6 cellular contexts compared by ENCODE assay signal in the genomic region with DNA sequence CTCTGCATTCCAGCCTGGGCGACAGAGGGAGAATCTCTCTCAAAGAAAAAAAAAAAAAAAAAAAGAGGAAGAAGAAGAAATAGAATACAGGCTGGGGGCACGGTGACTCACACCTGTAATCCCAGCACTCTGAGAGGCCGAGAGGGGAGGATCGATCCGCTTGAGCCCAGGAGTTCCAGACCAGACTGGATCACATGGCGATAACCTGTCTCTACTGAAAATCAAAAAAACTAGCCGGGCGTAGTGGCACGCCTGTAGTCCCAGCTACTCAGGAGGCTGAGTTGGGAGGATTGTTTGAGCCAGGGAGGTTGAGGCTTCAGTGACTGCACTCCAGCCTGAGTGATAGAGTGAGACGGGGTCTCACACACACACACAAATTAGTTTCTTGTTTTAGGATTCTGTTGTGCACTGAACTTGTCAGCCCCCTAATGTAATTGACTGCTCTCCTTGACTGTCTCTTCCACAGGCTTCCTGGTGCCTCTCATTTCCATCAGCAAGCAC. TPM values are rescaled to one million over a fixed set of nuclear protein-coding genes. Genes with fewer than 3 reads are reported as not detected.
A peak's percentile ranks its signal among the peaks of the same experiment; 100 is the strongest.
DNase-seq lines count a peak whose midpoint lies in the region; ATAC-seq and TF ChIP-seq lines count a peak whose summit lies in the region.

No MANE protein-coding gene starts in this region.

- H3K9me3 ChIP-seq in right atrium auricular region (no peaks in the 10 kb centered on the region), thyroid gland (no peaks in the 10 kb centered on the region)

- H3K4me3 ChIP-seq in GM12865 (ENCODE audit: low read depth, low read length) (peak overlapping the region; percentile 69), right atrium auricular region (peak overlapping the region; percentile 63), thyroid gland (replicated peaks in 1 of 3) (peak overlapping the region in 2 of 3 donors; percentile 8 to 65)

- TF ChIP-seq POLR2A in thyroid gland (IDR thresholded peaks at IDR 0.05) = no peak

- H3K36me3 ChIP-seq in right atrium auricular region = peaks cover 28% of the 10 kb centered on the region
- peaks cover 26 to 28% of the 10 kb centered on the region in 2 donors for H3K36me3 ChIP-seq in thyroid gland

- 61 to 70% methylated on average over 10 of the region's 10 CpGs for whole genome bisulfite sequencing in thyroid gland, 2 donors

- peak overlapping the region; percentile 96 to 99 for H3K27ac ChIP-seq in right atrium auricular region
- peak overlapping the region; percentile 92 to 98 (median 96) for H3K27ac ChIP-seq in thyroid gland

- ATAC-seq in GM21737 (IDR thresholded peaks at IDR 0.05; ENCODE audit: unreplicated experiment) (no peak), GM19467 (IDR thresholded peaks at IDR 0.05; ENCODE audit: unreplicated experiment) (no peak)

- TF ChIP-seq CTCF in GM12865 (IDR thresholded peaks at IDR 0.05; ENCODE audit: insufficient read depth, low read depth, low read length, missing control alignments) (no peak), right atrium auricular region (IDR thresholded peaks at IDR 0.05) (no peak), thyroid gland (IDR thresholded peaks at IDR 0.05) (no peak)

- H3K4me1 ChIP-seq in right atrium auricular region (peaks cover 0 to 40% of the 10 kb centered on the region in 2 donors), thyroid gland (peaks cover 18 to 32% of the 10 kb centered on the region in 2 donors)

- H3K27me3 ChIP-seq in right atrium auricular region (no peaks in the 10 kb centered on the region), thyroid gland (no peaks in the 10 kb centered on the region)

- DNase-seq in GM12865 (ENCODE audit: low read depth) = peak; percentile 46
- peak; percentile 30 for DNase-seq in RPMI7951 (ENCODE audit: low read depth)
- peak; percentile 63 for DNase-seq in right atrium auricular region (ENCODE audit: low spot score)
- peak in 1 of 2 donors; percentile 19 for DNase-seq in thyroid gland

- intact Hi-C loops in thyroid gland (cut with DNase I) = loop anchor here (2.0 kb wide), 1 partner anchor 57 kb away; no protein-coding TSS in a partner anchor

RNA-seq across cellular contexts. Expression of a gene that starts 1.0 kb away (rescaled TPM):
- total RNA-seq in RPMI7951 (2014; rRNA removed; shearing (Covaris generic)) = 39.5 and 42.9 TPM in 2 replicates
- 10 to 100 TPM; 28.2 to 36.3 TPM for total RNA-seq in right atrium auricular region
- total RNA-seq in thyroid gland = 100 to 1,000 TPM in 1 of 4 donors, 10 to 100 TPM in 3; 67.3 to 101 (median 71.6) TPM

RNA-seq across cellular contexts. Expression of a gene that starts 10.7 kb away (rescaled TPM):
- 51.2 and 52.9 TPM in 2 replicates for total RNA-seq in RPMI7951 (2014; rRNA removed; shearing (Covaris generic))
- total RNA-seq in right atrium auricular region (10 to 100 TPM; 28.1 to 31.7 TPM), thyroid gland (100 to 1,000 TPM in 2 of 4 donors, 10 to 100 TPM in 2; 68.8 to 237 (median 110) TPM)

RNA-seq across cellular contexts. Expression of a gene that starts 11.2 kb away (rescaled TPM):
- total RNA-seq in RPMI7951 (2014; rRNA removed; shearing (Covaris generic)) = 306 and 349 TPM in 2 replicates
- 100 to 1,000 TPM; 184 to 206 TPM for total RNA-seq in right atrium auricular region
- 100 to 1,000 TPM; 149 to 317 (median 172) TPM for total RNA-seq in thyroid gland

RNA-seq across cellular contexts. Expression of a gene that starts 19.6 kb away (rescaled TPM):
- total RNA-seq in RPMI7951 (2014; rRNA removed; shearing (Covaris generic)) = 0.60 and 0.78 TPM in 2 replicates
- total RNA-seq in right atrium auricular region = 10 to 100 TPM; 11.9 to 36.9 TPM
- total RNA-seq in thyroid gland = 1 to 10 TPM; 1.9 to 2.8 (median 2.0) TPM

RNA-seq across cellular contexts. Expression of a gene that starts 27.5 kb away (rescaled TPM):
- total RNA-seq in RPMI7951 (2014; rRNA removed; shearing (Covaris generic)) = 23.3 and 26.2 TPM in 2 replicates
- total RNA-seq in right atrium auricular region = 10 to 100 TPM; 15.5 to 19.7 TPM
- total RNA-seq in thyroid gland = 10 to 100 TPM; 13.1 to 55.9 (median 25.4) TPM
